2 cellular contexts compared by ENCODE assay signal in the genomic region with DNA sequence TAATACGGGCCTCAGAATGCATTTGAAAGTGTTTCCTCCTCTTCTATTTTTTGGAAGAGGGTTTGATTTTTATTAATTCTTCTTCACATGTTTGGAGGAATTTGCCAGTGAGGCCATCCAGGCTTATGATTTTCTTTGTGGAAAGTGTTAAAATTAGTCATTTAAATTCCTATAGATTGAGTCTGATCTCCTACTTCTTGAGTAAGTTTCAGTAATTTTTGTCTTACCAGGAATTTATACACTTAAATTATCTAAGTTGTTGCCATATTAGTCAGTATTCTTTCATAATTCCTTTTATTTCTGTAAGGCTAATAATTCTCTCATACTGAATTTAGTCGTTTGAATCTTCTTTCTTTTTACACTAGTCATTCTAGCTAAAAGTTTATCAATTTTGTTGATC.
TF ChIP-seq lines count a peak whose summit lies in the region.

No MANE protein-coding gene starts in this region.

TF ChIP-seq in IMR-90, 13 proteins besides CTCF, POLR2A, EP300 and RAD21:
- TF ChIP-seq BHLHE40 (IDR thresholded peaks at IDR 0.05; ENCODE audit: low read depth, low read length): no peak
- no peak for TF ChIP-seq SMC3 (IDR thresholded peaks at IDR 0.05; ENCODE audit: low read depth, low read length)
- no peak for TF ChIP-seq CEBPB (IDR thresholded peaks at IDR 0.05; ENCODE audit: low read depth, low read length)
- TF ChIP-seq MXI1 (IDR thresholded peaks at IDR 0.05; ENCODE audit: borderline replicate concordance, low read depth, low read length): no peak
- no peak for TF ChIP-seq CHD1 (IDR thresholded peaks at IDR 0.05; ENCODE audit: low read depth, low read length)
- no peak for TF ChIP-seq RFX5 (IDR thresholded peaks at IDR 0.05; ENCODE audit: low read depth, low read length)
- no peak for TF ChIP-seq RCOR1 (IDR thresholded peaks at IDR 0.05; ENCODE audit: insufficient replicate concordance, low read length)
- TF ChIP-seq, protein P1, sequence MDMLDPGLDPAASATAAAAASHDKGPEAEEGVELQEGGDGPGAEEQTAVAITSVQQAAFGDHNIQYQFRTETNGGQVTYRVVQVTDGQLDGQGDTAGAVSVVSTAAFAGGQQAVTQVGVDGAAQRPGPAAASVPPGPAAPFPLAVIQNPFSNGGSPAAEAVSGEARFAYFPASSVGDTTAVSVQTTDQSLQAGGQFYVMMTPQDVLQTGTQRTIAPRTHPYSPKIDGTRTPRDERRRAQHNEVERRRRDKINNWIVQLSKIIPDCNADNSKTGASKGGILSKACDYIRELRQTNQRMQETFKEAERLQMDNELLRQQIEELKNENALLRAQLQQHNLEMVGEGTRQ (IDR thresholded peaks at IDR 0.05; ENCODE audit: low read depth, low read length): no peak
- no peak for TF ChIP-seq MAZ (IDR thresholded peaks at IDR 0.05; ENCODE audit: borderline replicate concordance, low read depth, low read length)
- no peak for TF ChIP-seq MAFK (IDR thresholded peaks at IDR 0.05; ENCODE audit: low read depth, low read length)
- no peak for TF ChIP-seq FOS (IDR thresholded peaks at IDR 0.05; ENCODE audit: low read depth, low read length)
- no peak for TF ChIP-seq ELK1 (IDR thresholded peaks at IDR 0.05; ENCODE audit: borderline replicate concordance, low read depth, low read length)
- no peak for TF ChIP-seq NFE2L2 (IDR thresholded peaks at IDR 0.05; ENCODE audit: low read depth, low read length)

TF ChIP-seq in HepG2, 621 proteins besides CTCF, POLR2A, EP300 and RAD21:
- TF ChIP-seq ZNF503 (CRISPR knock-in tag; IDR thresholded peaks at IDR 0.05) (no peak), ZNF468 (CRISPR knock-in tag; IDR thresholded peaks at IDR 0.05) (no peak)
